ENCODE assay signal across 16 cellular contexts in the genomic region with DNA sequence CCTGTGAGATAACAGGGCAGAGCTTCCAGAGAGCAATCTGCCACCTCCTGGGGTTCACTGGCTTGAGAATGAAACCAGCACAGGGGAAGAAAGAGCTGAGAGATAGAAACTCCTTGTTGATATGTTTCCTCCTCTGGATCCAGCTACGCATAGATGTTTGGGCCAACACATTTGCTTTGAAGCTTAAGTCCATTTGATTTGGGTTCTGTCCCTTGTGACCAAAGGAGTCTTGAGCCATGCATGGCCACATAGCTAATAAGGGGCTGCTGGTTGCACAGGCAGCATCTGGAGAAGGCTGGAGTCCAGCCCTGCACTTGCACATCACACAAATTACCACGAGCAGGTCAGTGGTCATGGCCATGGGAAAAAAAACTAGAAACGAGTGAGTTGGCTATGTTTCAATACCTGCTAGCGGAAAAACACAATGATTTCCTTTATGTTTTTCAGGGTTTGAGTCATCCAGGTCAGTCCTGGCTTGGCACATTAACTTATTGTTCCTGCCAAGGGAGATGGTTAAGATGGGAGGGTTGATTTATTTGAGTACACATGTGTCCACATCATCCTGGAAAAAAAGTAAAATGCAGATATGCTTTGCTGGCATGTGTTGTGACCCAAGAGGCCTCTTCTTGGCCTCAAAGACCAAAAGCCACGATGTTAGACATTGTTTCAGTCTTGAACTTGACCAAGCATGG. TPM values are rescaled to one million over a fixed set of nuclear protein-coding genes. Genes with fewer than 3 reads are reported as not detected.
DNase-seq lines count a peak whose midpoint lies in the region; ATAC-seq and TF ChIP-seq lines count a peak whose summit lies in the region.
"Had no signal": no experiment of that assay in that cellular context is flagged by ENCODE, and none has a peak within 500 bp of the region (broad histone marks: within the 10 kb centered on the region; RNA-seq: fewer than 3 reads in every experiment).

No MANE protein-coding gene starts in this region.

- H3K4me1 Mint-ChIP-seq in activated naive CD4-positive, alpha-beta T cell treated with anti-CD3 and anti-CD28 coated beads for 36 hours (ENCODE audit: low read depth), result no peaks in the 10 kb centered on the region

- no peak for TF ChIP-seq POLR2A in sigmoid colon (IDR thresholded peaks at IDR 0.05)

- no peaks in the 10 kb centered on the region for H3K36me3 ChIP-seq in sigmoid colon
- H3K36me3 ChIP-seq: gastrocnemius medialis, left ventricle myocardium inferior, SJCRH30, stomach had no signal

- intact Hi-C loops in sigmoid colon (cut with DNase I), result loop anchor here (5.0 kb wide), 2 partner anchors 48 to 73 kb away; no protein-coding TSS in a partner anchor
- intact Hi-C loops in activated naive CD4-positive, alpha-beta T cell treated with anti-CD3 and anti-CD28 coated beads for 36 hours (cut with micrococcal nuclease), result no loop called here

- H3K9me3 ChIP-seq in sigmoid colon, result no peaks in the 10 kb centered on the region
- H3K9me3 ChIP-seq: gastrocnemius medialis, left ventricle myocardium inferior, SJCRH30, stomach had no signal

- no peak overlapping the region for H3K4me3 Mint-ChIP-seq in activated naive CD4-positive, alpha-beta T cell treated with anti-CD3 and anti-CD28 coated beads for 36 hours
- H3K4me3 Mint-ChIP-seq: activated T-cell treated with anti-CD3 and anti-CD28 coated beads, Interleukin-2, amount 50 U/mL, for 72 hours had no signal

- no peak overlapping the region for H3K4me3 ChIP-seq in fibroblast of pulmonary artery (replicated peaks; ENCODE audit: low read depth, low read length)
- no peak overlapping the region for H3K4me3 ChIP-seq in sigmoid colon
- H3K4me3 ChIP-seq: gastrocnemius medialis, left ventricle myocardium inferior, SJCRH30, stomach had no signal

- WGBS in sigmoid colon, 2 donors, result 25 to 58% methylated on average over 5 of the region's 5 CpGs

- peak; percentile 61 for ATAC-seq in SK-N-SH treated with all-trans-retinoic acid at 6 μM for 48 hours
- ATAC-seq: activated T-cell treated with anti-CD3 and anti-CD28 coated beads, Interleukin-2, amount 50 U/mL, for 72 hours had no signal

- H3K27me3 ChIP-seq in sigmoid colon, result no peaks in the 10 kb centered on the region
- H3K27me3 ChIP-seq: gastrocnemius medialis, stomach had no signal

- no peaks in the 10 kb centered on the region for H3K9me3 Mint-ChIP-seq in activated naive CD4-positive, alpha-beta T cell treated with anti-CD3 and anti-CD28 coated beads for 36 hours
- H3K9me3 Mint-ChIP-seq: activated T-cell treated with anti-CD3 and anti-CD28 coated beads, Interleukin-2, amount 50 U/mL, for 72 hours had no signal

- no peak overlapping the region for H3K27ac Mint-ChIP-seq in activated naive CD4-positive, alpha-beta T cell treated with anti-CD3 and anti-CD28 coated beads for 36 hours
- H3K27ac Mint-ChIP-seq: activated T-cell treated with anti-CD3 and anti-CD28 coated beads, Interleukin-2, amount 50 U/mL, for 72 hours had no signal

- no peak for TF ChIP-seq CTCF in fibroblast of pulmonary artery (IDR thresholded peaks at IDR 0.05; ENCODE audit: low read length, missing control alignments)
- no peak for TF ChIP-seq CTCF in sigmoid colon (IDR thresholded peaks at IDR 0.05)

- peak overlapping the region in 2 of 4 donors; percentile 1 to 96 for H3K27ac ChIP-seq in sigmoid colon
- H3K27ac ChIP-seq: left ventricle myocardium inferior, SJCRH30, stomach had no signal

- H3K27me3 Mint-ChIP-seq in activated naive CD4-positive, alpha-beta T cell treated with anti-CD3 and anti-CD28 coated beads for 36 hours (ENCODE audit: low read depth), result no peaks in the 10 kb centered on the region

- peaks cover 0 to 53% (median 49%) of the 10 kb centered on the region in 4 donors for H3K4me1 ChIP-seq in sigmoid colon
- H3K4me1 ChIP-seq: SJCRH30 had no signal

- CTCF ChIA-PET in activated naive CD4-positive, alpha-beta T cell treated with anti-CD3 and anti-CD28 coated beads for 36 hours (lab: Charles Lee), result interaction anchor here (0.6 kb wide), 2 partner anchors 248 to 278 kb away, joined by 3 to 4 read pairs; no protein-coding TSS in a partner anchor

- DNase-seq in HT1080 (ENCODE audit: low read depth) (peak; percentile 98), fibroblast of pulmonary artery (ENCODE audit: low read depth) (peak; percentile 82), sigmoid colon (peak; percentile 59), nucleus accumbens (lab: John Stamatoyannopoulos, UW) (no peak), iPS-NIHi7 (ENCODE audit: extremely low spot score) (no peak)
- DNase-seq in activated CD4-positive, alpha-beta T cell treated with anti-CD3 and anti-CD28 coated beads, Interleukin-2, amount 50 U/mL, for 4 hours, result no peak
- DNase-seq in activated naive CD4-positive, alpha-beta T cell treated with anti-CD3 and anti-CD28 coated beads for 36 hours, result no peak
- DNase-seq: activated T-cell treated with anti-CD3 and anti-CD28 coated beads, Interleukin-2, amount 50 U/mL, for 72 hours; Kasumi-1; left ventricle myocardium inferior; NCI-H446; SJCRH30; stimulated activated CD4-positive, alpha-beta T cell treated with anti-CD3 and anti-CD28 coated beads, Interleukin-1b, Interleukin-23, amount 100 ng/mL, for 48 hours; stomach had no signal

- TF ChIP-seq EP300 in sigmoid colon (IDR thresholded peaks at IDR 0.05), result no peak

- H3K36me3 Mint-ChIP-seq in activated naive CD4-positive, alpha-beta T cell treated with anti-CD3 and anti-CD28 coated beads for 36 hours (ENCODE audit: low read depth), result no peaks in the 10 kb centered on the region

TF ChIP-seq in SK-N-SH treated with all-trans-retinoic acid at 6 μM for 48 hours, 23 proteins besides CTCF, POLR2A, EP300 and RAD21:
- TF ChIP-seq OSR1 (CRISPR knock-in tag; IDR thresholded peaks at IDR 0.05), result no peak
- TF ChIP-seq ISL1 (CRISPR knock-in tag; IDR thresholded peaks at IDR 0.05), result peak; percentile 58
- TF ChIP-seq ZFP3 (CRISPR knock-in tag; IDR thresholded peaks at IDR 0.05), result 0 out of 2 replicates have a peak, but pooled peaks have one; percentile 56

RNA-seq across cellular contexts. Expression of a gene that starts 5.7 kb away (rescaled TPM):
- 20.6 and 21.4 TPM in 2 replicates for total RNA-seq in HT1080 (2014; rRNA removed; shearing (Covaris generic))
- 46.1 and 53.8 TPM in 2 replicates for polyA plus RNA-seq in HT1080 (2015; cell fraction: cytosol; rRNA removed)
- 168 and 190 TPM in 2 replicates for polyA plus RNA-seq in HT1080 (2015; cell fraction: nucleus; rRNA removed)
- 100 to 1,000 TPM in 1 of 4 donors, 10 to 100 TPM in 3; 42.8 to 126 (median 57.1) TPM for total RNA-seq in sigmoid colon
- polyA plus RNA-seq in sigmoid colon, result 10 to 100 TPM; 14.6 to 43.8 (median 15.6) TPM
- total RNA-seq in activated naive CD4-positive, alpha-beta T cell treated with anti-CD3 and anti-CD28 coated beads for 36 hours, result 100 to 1,000 TPM; 127 TPM

RNA-seq across cellular contexts. Expression of a gene that starts 47.2 kb away (rescaled TPM):
- 0.13 and 0.40 TPM in 2 replicates for total RNA-seq in HT1080 (2014; rRNA removed; shearing (Covaris generic))
- 0.36 and 0.58 TPM in 2 replicates for polyA plus RNA-seq in HT1080 (2015; cell fraction: cytosol; rRNA removed)
- polyA plus RNA-seq in HT1080 (2015; cell fraction: nucleus; rRNA removed), result 7.9 and 8.9 TPM in 2 replicates
- 10 to 100 TPM; 22.9 to 65.1 (median 46.0) TPM for total RNA-seq in sigmoid colon
- polyA plus RNA-seq in sigmoid colon, result 10 to 100 TPM; 10.6 to 26.5 (median 16.8) TPM
- total RNA-seq in activated naive CD4-positive, alpha-beta T cell treated with anti-CD3 and anti-CD28 coated beads for 36 hours, result 10 to 100 TPM; 14.3 to 14.5 TPM

Comparison
In these comparisons a context has a peak if more than half of its experiments do, and no peak if none do; other contexts are left out.
1. DNase-seq: peak in HT1080 (single experiment), fibroblast of pulmonary artery (single experiment) and sigmoid colon (single experiment); none in nucleus accumbens (0 of 56), activated CD4-positive, alpha-beta T cell treated with anti-CD3 and anti-CD28 coated beads, Interleukin-2, amount 50 U/mL, for 4 hours (0 of 2), iPS-NIHi7 (single experiment) and activated naive CD4-positive, alpha-beta T cell treated with anti-CD3 and anti-CD28 coated beads for 36 hours (single experiment).
2. RNA of a gene that starts 47.2 kb away (total RNA-seq): 22.9 to 65.1 TPM in sigmoid colon and 14.3 to 14.5 TPM in activated naive CD4-positive, alpha-beta T cell treated with anti-CD3 and anti-CD28 coated beads for 36 hours; 0.13 to 0.40 TPM in HT1080; every median in the first group is over 10 times any median in the second.